1 cellular context compared by ENCODE assay signal in genomic region chr11:57325735-57326048, GRCh38.
TF ChIP-seq lines count a peak whose summit lies in the region.

No MANE protein-coding gene starts in this region.

TF ChIP-seq in HepG2, 621 proteins besides CTCF, POLR2A, EP300 and RAD21 (continues in another document):
- TF ChIP-seq DDIT3 (CRISPR knock-in tag; IDR thresholded peaks at IDR 0.05) = no peak
- TF ChIP-seq ZNF850 (CRISPR knock-in tag; conservative IDR thresholded peaks at IDR 0.05) = no peak
- TF ChIP-seq MZF1 (CRISPR knock-in tag; IDR thresholded peaks at IDR 0.05; ENCODE audit: borderline replicate concordance) = no peak
- TF ChIP-seq NR0B2 (CRISPR knock-in tag; IDR thresholded peaks at IDR 0.05) = no peak
- TF ChIP-seq HOXA9 (CRISPR knock-in tag; IDR thresholded peaks at IDR 0.05; ENCODE audit: borderline replicate concordance) = no peak
- no peak for TF ChIP-seq ZNF564 (CRISPR knock-in tag; IDR thresholded peaks at IDR 0.05)
- TF ChIP-seq ZNF331 (CRISPR knock-in tag; IDR thresholded peaks at IDR 0.05) = no peak
- TF ChIP-seq RXRA (CRISPR knock-in tag; IDR thresholded peaks at IDR 0.05) = no peak
- TF ChIP-seq DBP (CRISPR knock-in tag; IDR thresholded peaks at IDR 0.05; ENCODE audit: not compliant biosample characterization) = no peak
- no peak for TF ChIP-seq FOXA1 (IDR thresholded peaks at IDR 0.05)
- no peak for TF ChIP-seq FOXA1 (CRISPR knock-in tag; IDR thresholded peaks at IDR 0.05)
- no peak for TF ChIP-seq HNRNPUL1 (IDR thresholded peaks at IDR 0.05; ENCODE audit: low read depth, low read length)
- no peak for TF ChIP-seq NPAS2 (CRISPR knock-in tag; IDR thresholded peaks at IDR 0.05; ENCODE audit: borderline replicate concordance)
- no peak for TF ChIP-seq MAZ (IDR thresholded peaks at IDR 0.05; ENCODE audit: borderline replicate concordance, low read depth, low read length)
- no peak for TF ChIP-seq MAZ (CRISPR knock-in tag; IDR thresholded peaks at IDR 0.05; ENCODE audit: low read depth)
- no peak for TF ChIP-seq ZFP82 (CRISPR knock-in tag; IDR thresholded peaks at IDR 0.05; ENCODE audit: borderline replicate concordance)
- no peak for TF ChIP-seq HCFC1 (IDR thresholded peaks at IDR 0.05; ENCODE audit: low read depth, low read length)
- TF ChIP-seq REST (IDR thresholded peaks at IDR 0.05; ENCODE audit: borderline replicate concordance in 1 of 2, low read depth in 1 of 2, low read length in 2 of 2) = no peak
- no peak for TF ChIP-seq SETDB1 (CRISPR knock-in tag; IDR thresholded peaks at IDR 0.05; ENCODE audit: borderline replicate concordance)
- TF ChIP-seq RARG (CRISPR knock-in tag; IDR thresholded peaks at IDR 0.05; ENCODE audit: low read depth) = no peak
- no peak for TF ChIP-seq ZNF205 (CRISPR knock-in tag; IDR thresholded peaks at IDR 0.05)
- no peak for TF ChIP-seq FOXK1 (CRISPR knock-in tag; IDR thresholded peaks at IDR 0.05; ENCODE audit: borderline replicate concordance, low read depth)
- TF ChIP-seq ZNF597 (CRISPR knock-in tag; IDR thresholded peaks at IDR 0.05) = no peak
- TF ChIP-seq MBNL3 (CRISPR knock-in tag; conservative IDR thresholded peaks at IDR 0.05) = no peak
- no peak for TF ChIP-seq ZNF792 (CRISPR knock-in tag; IDR thresholded peaks at IDR 0.05)
- TF ChIP-seq LRRFIP1 (CRISPR knock-in tag; conservative IDR thresholded peaks at IDR 0.05) = no peak
- TF ChIP-seq CREB1 (IDR thresholded peaks at IDR 0.05) = no peak
- TF ChIP-seq CREB1 (CRISPR knock-in tag; IDR thresholded peaks at IDR 0.05) = no peak
- TF ChIP-seq SPEN (CRISPR knock-in tag; IDR thresholded peaks at IDR 0.05; ENCODE audit: low read depth) = 0 out of 2 replicates have a peak, but pooled peaks have one; percentile 4
- no peak for TF ChIP-seq ZBTB25 (CRISPR knock-in tag; IDR thresholded peaks at IDR 0.05)
- TF ChIP-seq MED1 (CRISPR knock-in tag; IDR thresholded peaks at IDR 0.05) = no peak
- TF ChIP-seq CBX1 (IDR thresholded peaks at IDR 0.05; ENCODE audit: low read depth) = no peak
- TF ChIP-seq ZMAT3 (CRISPR knock-in tag; conservative IDR thresholded peaks at IDR 0.05) = no peak
- TF ChIP-seq GATAD1 (CRISPR knock-in tag; IDR thresholded peaks at IDR 0.05) = 0 out of 2 replicates have a peak, but pooled peaks have one; percentile 6
- TF ChIP-seq AKAP8 (CRISPR knock-in tag; IDR thresholded peaks at IDR 0.05) = no peak
- TF ChIP-seq BCLAF1 (IDR thresholded peaks at IDR 0.05) = no peak
- TF ChIP-seq E2F1 (CRISPR knock-in tag; IDR thresholded peaks at IDR 0.05) = no peak
- TF ChIP-seq ZNF691 (CRISPR knock-in tag; IDR thresholded peaks at IDR 0.05; ENCODE audit: borderline replicate concordance, low read depth) = 0 out of 2 replicates have a peak, but pooled peaks have one; percentile 30
- no peak for TF ChIP-seq HES4 (CRISPR knock-in tag; IDR thresholded peaks at IDR 0.05; ENCODE audit: borderline replicate concordance)
- TF ChIP-seq NFIC (IDR thresholded peaks at IDR 0.05; ENCODE audit: low read length) = no peak
- no peak for TF ChIP-seq ELK4 (CRISPR knock-in tag; IDR thresholded peaks at IDR 0.05; ENCODE audit: borderline replicate concordance)
- TF ChIP-seq ZBTB38 (CRISPR knock-in tag; IDR thresholded peaks at IDR 0.05) = peak; percentile 35; the same call in 1 of the 2 replicates
- TF ChIP-seq XBP1 (CRISPR knock-in tag; IDR thresholded peaks at IDR 0.05) = no peak
- no peak for TF ChIP-seq MIER3 (CRISPR knock-in tag; IDR thresholded peaks at IDR 0.05; ENCODE audit: borderline replicate concordance)
- TF ChIP-seq ZNF17 (CRISPR knock-in tag; IDR thresholded peaks at IDR 0.05) = no peak
- no peak for TF ChIP-seq ZSCAN9 (CRISPR knock-in tag; IDR thresholded peaks at IDR 0.05; ENCODE audit: borderline replicate concordance)
- TF ChIP-seq ZNF724P (CRISPR knock-in tag; IDR thresholded peaks at IDR 0.05; ENCODE audit: borderline replicate concordance) = 0 out of 2 replicates have a peak, but pooled peaks have one; percentile 25
- TF ChIP-seq ZNF414 (CRISPR knock-in tag; IDR thresholded peaks at IDR 0.05) = no peak
- no peak for TF ChIP-seq JDP2 (CRISPR knock-in tag; IDR thresholded peaks at IDR 0.05; ENCODE audit: borderline replicate concordance)
- TF ChIP-seq MTERF4 (CRISPR knock-in tag; IDR thresholded peaks at IDR 0.05) = no peak
